ENCODE assay signal across 15 cellular contexts in the genomic region with DNA sequence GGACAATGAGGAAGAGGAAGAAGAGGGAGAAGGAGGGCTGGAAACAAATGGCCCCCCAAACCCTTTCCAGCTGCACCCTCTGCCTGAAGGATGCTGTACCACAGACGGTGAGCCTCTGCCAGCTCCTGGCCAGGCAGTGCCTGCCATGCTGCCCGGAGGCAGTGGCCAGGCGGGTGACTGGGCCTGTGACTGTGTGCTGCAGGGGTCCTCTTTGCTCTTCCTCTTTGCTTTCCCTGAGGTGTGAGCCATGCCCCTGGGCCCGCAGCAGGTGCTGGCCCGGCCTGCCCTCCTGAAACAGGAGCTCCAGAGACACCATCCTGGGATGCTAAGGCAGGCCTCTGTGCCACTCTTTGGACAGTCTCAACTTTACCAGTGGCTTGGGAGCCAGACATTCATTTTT.
"Had no signal": no experiment of that assay in that cellular context is flagged by ENCODE, and none has a peak within 500 bp of the region (broad histone marks: within the 10 kb centered on the region; RNA-seq: fewer than 3 reads in every experiment).

No MANE protein-coding gene starts in this region.

- H3K27me3 ChIP-seq: ascending aorta had no signal

- FAIRE-seq: urothelium cell line had no signal

- H3K4me1 Mint-ChIP-seq: immature natural killer cell, nephron had no signal

- H3K27ac Mint-ChIP-seq: immature natural killer cell; nephron; T-helper 1 cell treated with Interleukin-12 subunit alpha and Interleukin-12 subunit beta and Interleukin-4 antibody, amounts not matched to agents 30 μg/mL and 1 μg/mL, for 36 hours had no signal

- H3K36me3 ChIP-seq: ascending aorta, heart right ventricle had no signal

- H3K4me3 ChIP-seq: ascending aorta, heart right ventricle had no signal

- ATAC-seq: activated T-cell treated with anti-CD3 and anti-CD28 coated beads, Interleukin-2, amount 50 U/mL, for 4 hours; heart right ventricle had no signal

- DNase-seq: activated CD4-positive, alpha-beta T cell treated with anti-CD3 and anti-CD28 coated beads, Interleukin-2, amount 50 U/mL, for 1 hour; activated CD4-positive, CD25-positive, alpha-beta regulatory T cell treated with anti-CD3 and anti-CD28 coated beads, Interleukin-2, amount 50 U/mL, for 72 hours; activated CD8-positive, alpha-beta memory T cell treated with anti-CD3 and anti-CD28 coated beads, Interleukin-2, amount 50 U/mL, for 4 hours; activated naive CD4-positive, alpha-beta T cell treated with anti-CD3 and anti-CD28 coated beads, Interleukin-2, amount 50 U/mL, for 16 hours; activated T-cell treated with anti-CD3 and anti-CD28 coated beads, Interleukin-2, amount 50 U/mL, for 4 hours; cerebellar nuclear complex; cortex of kidney; heart right ventricle; immature natural killer cell; nucleus accumbens; stimulated activated CD4-positive, alpha-beta T cell treated with anti-CD3 and anti-CD28 coated beads, Interleukin-2, amount 100 ng/mL, for 48 hours had no signal

- H3K9me3 ChIP-seq: ascending aorta, heart right ventricle had no signal

- H3K27ac ChIP-seq: ascending aorta, heart right ventricle had no signal

- H3K4me3 Mint-ChIP-seq: activated T-cell treated with anti-CD3 and anti-CD28 coated beads, Interleukin-2, amount 50 U/mL, for 4 hours; immature natural killer cell; nephron; T-helper 1 cell treated with Interleukin-12 subunit alpha and Interleukin-12 subunit beta and Interleukin-4 antibody, amounts not matched to agents 30 μg/mL and 1 μg/mL, for 36 hours had no signal

- H3K9me3 Mint-ChIP-seq: activated T-cell treated with anti-CD3 and anti-CD28 coated beads, Interleukin-2, amount 50 U/mL, for 4 hours; immature natural killer cell; nephron; T-helper 1 cell treated with Interleukin-12 subunit alpha and Interleukin-12 subunit beta and Interleukin-4 antibody, amounts not matched to agents 30 μg/mL and 1 μg/mL, for 36 hours had no signal

- H3K36me3 Mint-ChIP-seq: immature natural killer cell had no signal

- H3K4me1 ChIP-seq: ascending aorta had no signal
